In genomic region chr9:115674091-115674490, GRCh38 we compare ENCODE assay signal across 22 cellular contexts.
DNase-seq lines count a peak whose midpoint lies in the region; ATAC-seq, FAIRE-seq and TF ChIP-seq lines count a peak whose summit lies in the region.
"Had no signal": no experiment of that assay in that cellular context is flagged by ENCODE, and none has a peak within 500 bp of the region (broad histone marks: within the 10 kb centered on the region; RNA-seq: fewer than 3 reads in every experiment).

No MANE protein-coding gene starts in this region.

- H3K9me1 ChIP-seq in keratinocyte (ENCODE audit: control insufficient read depth, extremely low read depth, insufficient read depth, low read length) = no peaks in the 10 kb centered on the region

- no peaks in the 10 kb centered on the region for H3K27me3 ChIP-seq in keratinocyte (ENCODE audit: control insufficient read depth, extremely low read depth, insufficient read depth, low read length)
- no peaks in the 10 kb centered on the region for H3K27me3 ChIP-seq in skeletal muscle satellite cell (ENCODE audit: control insufficient read depth, insufficient read depth, low read length)
- H3K27me3 ChIP-seq: adrenal gland, uterus had no signal

- no peaks in the 10 kb centered on the region for H3K9me3 ChIP-seq in SK-N-MC (ENCODE audit: low read depth, low read length)
- H3K9me3 ChIP-seq in keratinocyte (ENCODE audit: control insufficient read depth, low read depth, low read length) = no peaks in the 10 kb centered on the region
- H3K9me3 ChIP-seq in skeletal muscle satellite cell (replicated peaks; ENCODE audit: low read length) = no peaks in the 10 kb centered on the region
- H3K9me3 ChIP-seq: adrenal gland, uterus had no signal

- no peak overlapping the region for H3K9ac ChIP-seq in SK-N-MC (ENCODE audit: insufficient read length)
- H3K9ac ChIP-seq in keratinocyte (ENCODE audit: control insufficient read depth, extremely low read depth, insufficient read depth, low read length) = no peak overlapping the region
- peak overlapping the region; percentile 86 for H3K9ac ChIP-seq in skeletal muscle satellite cell (ENCODE audit: low read depth, low read length)

- ATAC-seq in GM18861 (IDR thresholded peaks at IDR 0.05; ENCODE audit: unreplicated experiment) = no peak
- ATAC-seq: esophagus mucosa, GM23338, T-helper 17 cell had no signal

- peak overlapping the region; percentile 97 for H3K27ac ChIP-seq in SK-N-MC
- peak overlapping the region; percentile 100 for H3K27ac ChIP-seq in keratinocyte (ENCODE audit: control insufficient read depth, insufficient read depth, low read length)
- H3K27ac ChIP-seq: 22Rv1, adrenal gland had no signal

- dilution Hi-C loops in keratinocyte (cut with MboI; ENCODE audit: extremely low pct_ligation_motif_present, low sequenced_read_pairs) = no loop called here

- H4K20me1 ChIP-seq in keratinocyte (ENCODE audit: control insufficient read depth, extremely low read depth, insufficient read depth, low read length) = no peaks in the 10 kb centered on the region

- H2AFZ ChIP-seq in keratinocyte (ENCODE audit: control insufficient read depth, low read length) = peak overlapping the region; percentile 42
- H2AFZ ChIP-seq: GM23338 had no signal

- H3K79me2 ChIP-seq in keratinocyte (ENCODE audit: control insufficient read depth, insufficient read depth, low read length) = no peaks in the 10 kb centered on the region

- H3K4me2 ChIP-seq in keratinocyte (ENCODE audit: control insufficient read depth, extremely low read depth, insufficient read depth, low read depth, low read length) (no peak overlapping the region), skeletal muscle satellite cell (ENCODE audit: low read length) (no peak overlapping the region)
- H3K4me2 ChIP-seq: GM23338 had no signal

- FAIRE-seq in keratinocyte (lab: Jason Lieb, UNC) = peak; percentile 41
- FAIRE-seq: D721Med, G401.6 had no signal

- H3K4me1 ChIP-seq in keratinocyte (ENCODE audit: control insufficient read depth, extremely low read depth, insufficient read depth, low read length) (peaks cover 34% of the 10 kb centered on the region), skeletal muscle satellite cell (ENCODE audit: control insufficient read depth, insufficient read depth, low read length) (peaks cover 44% of the 10 kb centered on the region)
- H3K4me1 ChIP-seq: adrenal gland, uterus had no signal

- peaks cover 27% of the 10 kb centered on the region; the same call in 1 of the 2 replicates for H3K36me3 ChIP-seq in SK-N-MC (ENCODE audit: insufficient read depth, low read length)
- no peaks in the 10 kb centered on the region for H3K36me3 ChIP-seq in keratinocyte (ENCODE audit: control insufficient read depth in 2 of 2, extremely low read depth in 1 of 2, insufficient read depth in 2 of 2, low read length in 2 of 2)
- H3K36me3 ChIP-seq in skeletal muscle satellite cell (ENCODE audit: insufficient read depth, low read length) = no peaks in the 10 kb centered on the region
- H3K36me3 ChIP-seq: adrenal gland, uterus had no signal

- DNase-seq in DMS53 (lab: John Stamatoyannopoulos, UW) = peak; percentile 15
- no peak for DNase-seq in DMS53 treated with DMSO at 0.1 percent for 48 hours (lab: John Stamatoyannopoulos, UW; ENCODE audit: unreplicated experiment)
- DNase-seq in SK-N-MC (ENCODE audit: low read depth, low spot score) = no peak
- DNase-seq in keratinocyte (ENCODE audit: low read depth, low spot score) = no peak
- DNase-seq in stimulated activated CD4-positive, alpha-beta T cell treated with anti-CD3 and anti-CD28 coated beads, Interleukin-4, amount 100 ng/mL, for 4 hours = no peak
- no peak for DNase-seq in SHP77 treated with DMSO at 0.1 percent for 48 hours (lab: John Stamatoyannopoulos, UW)
- DNase-seq: activated CD4-positive, alpha-beta T cell treated with anti-CD3 and anti-CD28 coated beads, Interleukin-2, amount 50 U/mL, for 48 hours; activated gamma-delta T cell; adrenal gland; central memory CD4-positive, alpha-beta T cell; effector CD8-positive, alpha-beta T cell; NCI-H1694; substantia nigra; T-helper 17 cell; uterus had no signal

- TF ChIP-seq CTCF in keratinocyte (optimal IDR thresholded peaks at IDR 0.05 in 1 of 3, IDR thresholded peaks at IDR 0.05 in 1 of 3, conservative IDR thresholded peaks at IDR 0.05 in 1 of 3; ENCODE audit: extremely low read depth in 1 of 3, insufficient read depth in 2 of 3, low read length in 3 of 3) = no peak

- no peak overlapping the region for H3K4me3 ChIP-seq in SK-N-MC
- no peak overlapping the region for H3K4me3 ChIP-seq in keratinocyte (ENCODE audit: control insufficient read depth in 2 of 3, extremely low read depth in 1 of 3, insufficient read depth in 2 of 3, low read depth in 1 of 3, low read length in 3 of 3)
- H3K4me3 ChIP-seq in skeletal muscle satellite cell (ENCODE audit: low read length) = no peak overlapping the region
- H3K4me3 ChIP-seq: adrenal gland, GM23338, uterus had no signal
